8 cellular contexts compared by ENCODE assay signal in the genomic region with DNA sequence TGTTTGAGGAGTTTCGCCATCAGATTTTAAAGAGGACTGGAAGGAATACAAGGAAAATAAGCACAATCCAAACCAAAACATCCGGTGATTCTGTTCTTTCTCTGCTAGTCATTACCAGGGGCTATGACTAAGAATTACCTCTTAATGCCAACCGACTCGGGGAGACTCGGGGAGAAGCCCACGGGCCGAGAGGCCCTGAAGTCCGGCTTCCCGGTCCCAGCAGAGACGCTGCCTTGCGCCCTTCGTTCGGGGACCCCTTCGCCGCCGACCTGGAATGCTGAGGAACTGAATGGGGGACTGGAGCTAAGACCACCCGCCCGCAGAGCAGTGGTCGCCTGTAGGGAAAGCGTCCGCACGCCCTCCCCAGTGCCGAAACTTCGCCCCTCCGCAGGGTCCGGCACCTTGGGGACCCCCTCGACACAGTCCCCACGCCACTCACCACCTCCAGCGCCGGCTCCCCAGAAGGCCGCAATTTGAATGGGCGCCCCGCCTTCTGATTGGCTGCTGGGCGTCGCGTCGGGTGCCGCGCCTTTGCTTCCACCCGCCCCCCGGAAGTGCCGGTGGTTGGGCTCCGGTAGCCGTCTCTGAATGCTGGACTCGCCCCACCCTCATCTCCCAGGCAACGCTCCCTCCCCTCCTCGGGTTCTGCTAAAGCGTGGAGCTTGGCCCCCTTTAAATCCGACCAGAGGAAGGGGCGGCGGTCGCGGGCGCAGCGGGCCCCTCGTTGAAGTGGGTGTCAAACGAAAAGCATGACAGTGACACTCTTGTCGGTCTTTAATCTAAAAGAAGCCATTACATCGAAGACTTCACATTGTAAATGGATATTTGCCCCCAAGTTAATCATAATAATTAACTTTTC. TPM values are rescaled to one million over a fixed set of nuclear protein-coding genes. Genes with fewer than 3 reads are reported as not detected.
DNase-seq lines count a peak whose midpoint lies in the region; ATAC-seq and TF ChIP-seq lines count a peak whose summit lies in the region.

A gene with protein sequence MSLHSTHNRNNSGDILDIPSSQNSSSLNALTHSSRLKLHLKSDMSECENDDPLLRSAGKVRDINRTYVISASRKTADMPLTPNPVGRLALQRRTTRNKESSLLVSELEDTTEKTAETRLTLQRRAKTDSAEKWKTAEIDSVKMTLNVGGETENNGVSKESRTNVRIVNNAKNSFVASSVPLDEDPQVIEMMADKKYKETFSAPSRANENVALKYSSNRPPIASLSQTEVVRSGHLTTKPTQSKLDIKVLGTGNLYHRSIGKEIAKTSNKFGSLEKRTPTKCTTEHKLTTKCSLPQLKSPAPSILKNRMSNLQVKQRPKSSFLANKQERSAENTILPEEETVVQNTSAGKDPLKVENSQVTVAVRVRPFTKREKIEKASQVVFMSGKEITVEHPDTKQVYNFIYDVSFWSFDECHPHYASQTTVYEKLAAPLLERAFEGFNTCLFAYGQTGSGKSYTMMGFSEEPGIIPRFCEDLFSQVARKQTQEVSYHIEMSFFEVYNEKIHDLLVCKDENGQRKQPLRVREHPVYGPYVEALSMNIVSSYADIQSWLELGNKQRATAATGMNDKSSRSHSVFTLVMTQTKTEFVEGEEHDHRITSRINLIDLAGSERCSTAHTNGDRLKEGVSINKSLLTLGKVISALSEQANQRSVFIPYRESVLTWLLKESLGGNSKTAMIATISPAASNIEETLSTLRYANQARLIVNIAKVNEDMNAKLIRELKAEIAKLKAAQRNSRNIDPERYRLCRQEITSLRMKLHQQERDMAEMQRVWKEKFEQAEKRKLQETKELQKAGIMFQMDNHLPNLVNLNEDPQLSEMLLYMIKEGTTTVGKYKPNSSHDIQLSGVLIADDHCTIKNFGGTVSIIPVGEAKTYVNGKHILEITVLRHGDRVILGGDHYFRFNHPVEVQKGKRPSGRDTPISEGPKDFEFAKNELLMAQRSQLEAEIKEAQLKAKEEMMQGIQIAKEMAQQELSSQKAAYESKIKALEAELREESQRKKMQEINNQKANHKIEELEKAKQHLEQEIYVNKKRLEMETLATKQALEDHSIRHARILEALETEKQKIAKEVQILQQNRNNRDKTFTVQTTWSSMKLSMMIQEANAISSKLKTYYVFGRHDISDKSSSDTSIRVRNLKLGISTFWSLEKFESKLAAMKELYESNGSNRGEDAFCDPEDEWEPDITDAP (N-terminal part only) (minus strand): TSS at position 479 of the 859 bp plus-strand sequence. CDS start 2,028 bp downstream, outside the sequence.

- H2AK5ac ChIP-seq in trophoblast cell (ENCODE audit: low read length), result no peak within 1 kb of the TSS

- peaks cover 2% of the 10 kb centered on the region for H3K79me2 ChIP-seq in trophoblast cell (ENCODE audit: control insufficient read depth, insufficient read depth, low read length, poor library complexity)

- ATAC-seq in HG02642 (IDR thresholded peaks at IDR 0.05; ENCODE audit: poor library complexity, unreplicated experiment) (peak; percentile 98), Right ventricle myocardium superior (ENCODE audit: poor library complexity) (peak; percentile 99)

- H3K9ac ChIP-seq in trophoblast cell (ENCODE audit: low read length), result peak within 1 kb of the TSS; percentile 86

- TF ChIP-seq CTCF in type B pancreatic cell (conservative IDR thresholded peaks at IDR 0.05), result no peak

- H4K12ac ChIP-seq in trophoblast cell (ENCODE audit: low read depth, low read length), result peak within 1 kb of the TSS; percentile 21

- peak within 1 kb of the TSS; percentile 95 for H3K4me3 ChIP-seq in trophoblast cell (ENCODE audit: low read depth, low read length)

- peak within 1 kb of the TSS; percentile 58 for H4K8ac ChIP-seq in trophoblast cell (ENCODE audit: low read depth, low read length)

- H3K4me1 Mint-ChIP-seq in activated naive CD4-positive, alpha-beta T cell treated with anti-CD3 and anti-CD28 coated beads, Interleukin-2, amount 50 U/mL, for 24 hours, result peaks cover 19% of the 10 kb centered on the region
- H3K4me1 Mint-ChIP-seq in type B pancreatic cell (ENCODE audit: unreplicated experiment), result peaks cover 22% of the 10 kb centered on the region

- H3K18ac ChIP-seq in trophoblast cell (ENCODE audit: low read length), result peak within 1 kb of the TSS; percentile 64

- H3K27ac Mint-ChIP-seq in activated naive CD4-positive, alpha-beta T cell treated with anti-CD3 and anti-CD28 coated beads, Interleukin-2, amount 50 U/mL, for 24 hours, result peak within 1 kb of the TSS; percentile 88
- peak within 1 kb of the TSS; percentile 95 for H3K27ac Mint-ChIP-seq in type B pancreatic cell

- H3K9me3 ChIP-seq in trophoblast cell (ENCODE audit: insufficient read depth, low read depth, low read length), result no peaks in the 10 kb centered on the region

- H2BK120ac ChIP-seq in trophoblast cell (ENCODE audit: insufficient read depth, low read length, poor library complexity), result peak within 1 kb of the TSS; percentile 96

- no peaks in the 10 kb centered on the region for H3K27me3 Mint-ChIP-seq in activated naive CD4-positive, alpha-beta T cell treated with anti-CD3 and anti-CD28 coated beads, Interleukin-2, amount 50 U/mL, for 24 hours
- H3K27me3 Mint-ChIP-seq in type B pancreatic cell, result no peaks in the 10 kb centered on the region

- peak within 1 kb of the TSS; percentile 91 for H2BK5ac ChIP-seq in trophoblast cell (ENCODE audit: low read depth, low read length, poor library complexity)

- H3K4ac ChIP-seq in trophoblast cell (ENCODE audit: low read depth, low read length), result peak within 1 kb of the TSS; percentile 91

- no peak within 1 kb of the TSS for H3K23ac ChIP-seq in trophoblast cell (ENCODE audit: low read length)

- H3K79me1 ChIP-seq in trophoblast cell (ENCODE audit: low read length), result peaks cover 4% of the 10 kb centered on the region

- no peaks in the 10 kb centered on the region for H3K9me3 Mint-ChIP-seq in activated naive CD4-positive, alpha-beta T cell treated with anti-CD3 and anti-CD28 coated beads, Interleukin-2, amount 50 U/mL, for 24 hours
- H3K9me3 Mint-ChIP-seq in type B pancreatic cell, result no peaks in the 10 kb centered on the region

- no peaks in the 10 kb centered on the region for H3K27me3 ChIP-seq in trophoblast cell (ENCODE audit: insufficient read depth, low read length)

- DNase-seq in NCI-H1105 (lab: John Stamatoyannopoulos, UW), result peak; percentile 94
- peak; percentile 97 for DNase-seq in SKM-1 (lab: John Stamatoyannopoulos, UW; ENCODE audit: unreplicated experiment)
- DNase-seq in Right ventricle myocardium superior, result peak; percentile 95
- DNase-seq in trophoblast cell, result peak; percentile 82 to 86
- peak; percentile 93 for DNase-seq in type B pancreatic cell (ENCODE audit: extremely low spot score, unreplicated experiment)

- no CpG with 5 or more reads among the region's 59 CpGs for WGBS in trophoblast cell (ENCODE audit: extremely low coverage, insufficient coverage, insufficient read length)

- peak within 1 kb of the TSS; percentile 78 for H4K91ac ChIP-seq in trophoblast cell (ENCODE audit: low read depth, low read length)

- H3K36me3 ChIP-seq in trophoblast cell (ENCODE audit: control insufficient read depth in 1 of 2, insufficient read depth in 2 of 2, low read length in 2 of 2), result peaks cover 0 to 2% of the 10 kb centered on the region in 2 experiments

- peak within 1 kb of the TSS; percentile 16 for H2BK12ac ChIP-seq in trophoblast cell (ENCODE audit: low read length)

- no peaks in the 10 kb centered on the region for H3K4me1 ChIP-seq in trophoblast cell (ENCODE audit: control insufficient read depth in 1 of 2, insufficient read depth in 2 of 2, low read length in 2 of 2)

- no peak within 1 kb of the TSS for H3K27ac ChIP-seq in trophoblast cell (ENCODE audit: low read depth, low read length)

- H3K36me3 Mint-ChIP-seq in activated naive CD4-positive, alpha-beta T cell treated with anti-CD3 and anti-CD28 coated beads, Interleukin-2, amount 50 U/mL, for 24 hours, result no peaks in the 10 kb centered on the region
- peaks cover 11% of the 10 kb centered on the region for H3K36me3 Mint-ChIP-seq in type B pancreatic cell

- peak within 1 kb of the TSS; percentile 100 for H2AFZ ChIP-seq in trophoblast cell (ENCODE audit: insufficient read depth, low read length, poor library complexity)

- H3K4me3 Mint-ChIP-seq in activated naive CD4-positive, alpha-beta T cell treated with anti-CD3 and anti-CD28 coated beads, Interleukin-2, amount 50 U/mL, for 24 hours, result peak within 1 kb of the TSS; percentile 97
- peak within 1 kb of the TSS; percentile 96 for H3K4me3 Mint-ChIP-seq in type B pancreatic cell

- TF ChIP-seq POLR2A in GM10847 (IDR thresholded peaks at IDR 0.05; ENCODE audit: extremely low read depth, insufficient read length), result peak; percentile 49

- intact Hi-C loops in Right ventricle myocardium superior (cut with DNase I), result loop anchor here (5.0 to 10.0 kb wide), 2 partner anchors 182 to 214 kb away; no protein-coding TSS in a partner anchor

- peak within 1 kb of the TSS; percentile 72 for H3K4me2 ChIP-seq in trophoblast cell (ENCODE audit: low read length)

- peak within 1 kb of the TSS; percentile 85 for H3K14ac ChIP-seq in trophoblast cell (ENCODE audit: low read length)

RNA-seq across cellular contexts. Expression of the gene that starts here (rescaled TPM):
- total RNA-seq in Right ventricle myocardium superior, result 0.19 TPM
- polyA plus RNA-seq in trophoblast cell (2013), result 11.4 and 12.3 TPM in 2 replicates
- 3.8 and 12.8 TPM in 2 replicates for total RNA-seq in type B pancreatic cell (ENCODE audit: low replicate concordance)

Comparison
In these comparisons a context has a peak if more than half of its experiments do, and no peak if none do; other contexts are left out.
1. Peak in DNase-seq and ATAC-seq in Right ventricle myocardium superior; RNA of the gene not detected or under 1 TPM.